8 cellular contexts compared by ENCODE assay signal in the genomic region with DNA sequence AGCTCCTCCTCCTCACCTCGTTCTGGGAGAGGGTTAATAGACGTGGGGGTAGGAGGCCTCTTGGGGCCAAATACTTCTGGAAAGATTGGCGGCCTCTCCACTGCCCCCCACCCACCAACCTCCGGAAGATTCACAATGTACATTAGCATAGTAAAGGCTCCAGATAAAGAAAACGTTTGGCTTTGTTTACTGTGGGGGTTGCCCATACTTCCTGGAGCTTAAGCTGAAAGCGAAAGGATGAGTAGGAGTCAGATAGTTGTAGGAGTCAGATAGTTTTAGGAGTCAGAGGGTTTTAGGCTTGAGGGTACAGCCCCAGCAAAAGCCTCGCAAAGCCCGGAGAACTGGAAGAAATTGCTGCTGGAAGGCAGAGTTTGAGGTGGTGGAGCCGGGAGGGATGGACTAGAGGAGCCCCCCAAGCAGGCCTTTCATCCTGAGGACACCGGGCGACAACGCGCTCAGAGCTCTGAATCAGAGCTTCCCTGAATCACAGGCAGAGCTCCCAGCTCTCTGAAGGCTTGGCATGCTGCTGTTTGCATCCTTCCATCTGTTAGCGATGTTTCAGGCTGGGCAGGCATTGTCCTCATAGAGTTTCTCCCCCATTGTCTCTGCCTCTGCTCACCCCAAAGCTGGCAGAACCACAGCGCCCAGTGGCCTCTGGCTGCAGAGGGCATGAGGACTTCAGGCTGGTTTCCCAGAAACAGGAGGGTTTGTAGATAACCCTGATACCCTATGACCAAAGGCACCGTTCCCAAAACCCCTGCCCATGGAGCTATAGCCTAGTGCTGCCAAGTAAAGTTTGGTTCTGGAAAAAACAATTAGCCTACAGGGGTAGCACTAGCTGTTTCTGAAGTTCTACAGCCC.
DNase-seq lines count a peak whose midpoint lies in the region; ATAC-seq and TF ChIP-seq lines count a peak whose summit lies in the region.

No MANE protein-coding gene starts in this region.

- H3K36me3 ChIP-seq in HEK293 (ENCODE audit: control insufficient read depth in 2 of 2, insufficient read depth in 1 of 2, low read length in 2 of 2), result no peaks in the 10 kb centered on the region

- no peaks in the 10 kb centered on the region for H3K4me1 ChIP-seq in HEK293 (ENCODE audit: control insufficient read depth, insufficient read depth, low read length)

- ATAC-seq in activated T-cell treated with anti-CD3 and anti-CD28 coated beads, Interleukin-2, amount 50 U/mL, for 72 hours (replicated peaks in 1 of 2), result peak; percentile 62 to 67

- DNase-seq in AG10803 (ENCODE audit: low read depth) (peak; percentile 50), iPS-NIHi7 (ENCODE audit: extremely low spot score) (peak; percentile 57), RPMI8226 (no peak), NCI-H345 treated with DMSO at 0.1 percent for 48 hours (lab: John Stamatoyannopoulos, UW; ENCODE audit: unreplicated experiment) (no peak), NCI-H1417 treated with DMSO at 0.1 percent for 48 hours (lab: John Stamatoyannopoulos, UW) (no peak), SKM-1 (lab: John Stamatoyannopoulos, UW; ENCODE audit: unreplicated experiment) (no peak)
- peak in 1 of 2 donors; percentile 7 for DNase-seq in activated T-cell treated with anti-CD3 and anti-CD28 coated beads, Interleukin-2, amount 50 U/mL, for 72 hours

- TF ChIP-seq CTCF in AG10803 (conservative IDR thresholded peaks at IDR 0.05; ENCODE audit: low read length), result no peak
- TF ChIP-seq CTCF in HEK293 (tag by site-specific recombination; IDR thresholded peaks at IDR 0.05), result no peak

- H3K27ac ChIP-seq in HEK293 (ENCODE audit: extremely low read depth, low read depth, low read length), result no peak overlapping the region

- peak overlapping the region; percentile 64 to 71 for H3K4me3 Mint-ChIP-seq in activated T-cell treated with anti-CD3 and anti-CD28 coated beads, Interleukin-2, amount 50 U/mL, for 72 hours

- no peaks in the 10 kb centered on the region for H3K9me3 ChIP-seq in HEK293 (ENCODE audit: control insufficient read depth, insufficient read depth, low read depth, low read length)

- peaks cover 24% of the 10 kb centered on the region for H3K27me3 Mint-ChIP-seq in activated T-cell treated with anti-CD3 and anti-CD28 coated beads, Interleukin-2, amount 50 U/mL, for 72 hours (ENCODE audit: low read depth)

- CTCF ChIA-PET in HEK293 (lab: Yijun Ruan, JAX), result interaction anchor here (0.7 kb wide), 1 partner anchor 68 kb away, joined by 4 read pairs; no protein-coding TSS in a partner anchor

- H3K4me1 Mint-ChIP-seq in activated T-cell treated with anti-CD3 and anti-CD28 coated beads, Interleukin-2, amount 50 U/mL, for 72 hours (ENCODE audit: low read depth), result peaks cover 48% of the 10 kb centered on the region

- H3K27ac Mint-ChIP-seq in activated T-cell treated with anti-CD3 and anti-CD28 coated beads, Interleukin-2, amount 50 U/mL, for 72 hours, result peak overlapping the region; percentile 16

- H3K4me3 ChIP-seq in AG10803 (ENCODE audit: low read length) (peak overlapping the region; percentile 30; the same call in 1 of the 2 replicates), HEK293 (ENCODE audit: low read depth, low read length) (no peak overlapping the region)

- no peaks in the 10 kb centered on the region for H3K36me3 Mint-ChIP-seq in activated T-cell treated with anti-CD3 and anti-CD28 coated beads, Interleukin-2, amount 50 U/mL, for 72 hours (ENCODE audit: insufficient read depth in 2 of 2)

- no peaks in the 10 kb centered on the region for H3K9me3 Mint-ChIP-seq in activated T-cell treated with anti-CD3 and anti-CD28 coated beads, Interleukin-2, amount 50 U/mL, for 72 hours

- POLR2A ChIA-PET in HEK293 (lab: Yijun Ruan, JAX), result interaction anchor here (0.6 to 1.6 kb wide), 3 partner anchors 8 to 281 kb away, joined by 3 to 5 read pairs (median 3); partner anchors contain the start of gene BCOR

TF ChIP-seq in HEK293, 187 proteins besides CTCF, POLR2A, EP300 and RAD21:
- TF ChIP-seq, protein P1, sequence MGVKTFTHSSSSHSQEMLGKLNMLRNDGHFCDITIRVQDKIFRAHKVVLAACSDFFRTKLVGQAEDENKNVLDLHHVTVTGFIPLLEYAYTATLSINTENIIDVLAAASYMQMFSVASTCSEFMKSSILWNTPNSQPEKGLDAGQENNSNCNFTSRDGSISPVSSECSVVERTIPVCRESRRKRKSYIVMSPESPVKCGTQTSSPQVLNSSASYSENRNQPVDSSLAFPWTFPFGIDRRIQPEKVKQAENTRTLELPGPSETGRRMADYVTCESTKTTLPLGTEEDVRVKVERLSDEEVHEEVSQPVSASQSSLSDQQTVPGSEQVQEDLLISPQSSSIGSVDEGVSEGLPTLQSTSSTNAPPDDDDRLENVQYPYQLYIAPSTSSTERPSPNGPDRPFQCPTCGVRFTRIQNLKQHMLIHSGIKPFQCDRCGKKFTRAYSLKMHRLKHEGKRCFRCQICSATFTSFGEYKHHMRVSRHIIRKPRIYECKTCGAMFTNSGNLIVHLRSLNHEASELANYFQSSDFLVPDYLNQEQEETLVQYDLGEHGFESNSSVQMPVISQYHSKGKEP (tag by site-specific recombination; IDR thresholded peaks at IDR 0.05), result no peak
- no peak for TF ChIP-seq ZNF624 (tag by site-specific recombination; IDR thresholded peaks at IDR 0.05)
- no peak for TF ChIP-seq ZNF549 (tag by site-specific recombination; IDR thresholded peaks at IDR 0.05)
- no peak for TF ChIP-seq ZNF530 (tag by site-specific recombination; IDR thresholded peaks at IDR 0.05; ENCODE audit: low read depth)
- peak; percentile 93 for TF ChIP-seq EGR2 (tag by site-specific recombination; IDR thresholded peaks at IDR 0.05; ENCODE audit: low read depth)
- no peak for TF ChIP-seq ZNF707 (tag by site-specific recombination; IDR thresholded peaks at IDR 0.05)
- peak; percentile 90 for TF ChIP-seq ZFHX2 (tag by site-specific recombination; conservative IDR thresholded peaks at IDR 0.05)
TF ChIP-seq in HEK293: peak in this region for 2.

Comparison
In these comparisons a context has a peak if more than half of its experiments do, and no peak if none do; other contexts are left out.
1. DNase-seq: peak in AG10803 (single experiment) and iPS-NIHi7 (single experiment); none in RPMI8226 (single experiment), NCI-H345 treated with DMSO at 0.1 percent for 48 hours (single experiment), NCI-H1417 treated with DMSO at 0.1 percent for 48 hours (single experiment) and SKM-1 (single experiment).